ENCODE assay signal across 1 cellular context in the genomic region with DNA sequence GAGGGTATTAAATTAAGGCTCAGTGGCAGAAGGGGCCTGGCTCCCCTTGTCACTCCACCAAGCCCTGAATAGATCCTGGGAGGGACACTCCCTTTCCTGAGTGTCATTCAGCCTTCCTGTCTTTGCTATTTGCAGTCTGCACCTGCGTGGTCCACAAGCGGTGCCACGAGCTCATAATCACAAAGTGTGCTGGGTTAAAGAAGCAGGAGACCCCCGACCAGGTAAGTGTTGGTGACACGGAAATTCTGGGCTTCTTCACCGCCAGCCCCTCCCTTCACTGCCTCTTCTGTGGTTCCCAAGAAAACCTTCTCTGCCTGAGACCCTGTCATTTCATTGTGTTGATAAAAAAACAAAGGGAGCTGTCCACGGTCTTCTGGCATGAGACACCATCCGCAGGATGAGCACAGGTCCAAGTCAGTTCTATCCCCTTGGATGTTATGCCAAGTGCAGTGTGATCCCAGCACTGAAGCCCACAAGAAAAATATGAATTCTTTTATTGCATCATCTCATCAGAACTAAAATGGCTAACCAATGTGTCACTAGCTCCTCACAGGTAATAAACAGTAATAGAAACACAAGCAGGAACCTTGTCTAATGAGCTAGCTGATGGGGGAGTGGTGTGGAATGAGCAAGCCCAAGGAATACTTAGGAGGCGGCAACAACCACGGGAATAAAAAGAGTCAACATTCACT.
TF ChIP-seq lines count a peak whose summit lies in the region.

No MANE protein-coding gene starts in this region.

TF ChIP-seq in GM23338, 12 proteins besides CTCF, POLR2A, EP300 and RAD21 (continued from another document):
- TF ChIP-seq, protein P1, sequence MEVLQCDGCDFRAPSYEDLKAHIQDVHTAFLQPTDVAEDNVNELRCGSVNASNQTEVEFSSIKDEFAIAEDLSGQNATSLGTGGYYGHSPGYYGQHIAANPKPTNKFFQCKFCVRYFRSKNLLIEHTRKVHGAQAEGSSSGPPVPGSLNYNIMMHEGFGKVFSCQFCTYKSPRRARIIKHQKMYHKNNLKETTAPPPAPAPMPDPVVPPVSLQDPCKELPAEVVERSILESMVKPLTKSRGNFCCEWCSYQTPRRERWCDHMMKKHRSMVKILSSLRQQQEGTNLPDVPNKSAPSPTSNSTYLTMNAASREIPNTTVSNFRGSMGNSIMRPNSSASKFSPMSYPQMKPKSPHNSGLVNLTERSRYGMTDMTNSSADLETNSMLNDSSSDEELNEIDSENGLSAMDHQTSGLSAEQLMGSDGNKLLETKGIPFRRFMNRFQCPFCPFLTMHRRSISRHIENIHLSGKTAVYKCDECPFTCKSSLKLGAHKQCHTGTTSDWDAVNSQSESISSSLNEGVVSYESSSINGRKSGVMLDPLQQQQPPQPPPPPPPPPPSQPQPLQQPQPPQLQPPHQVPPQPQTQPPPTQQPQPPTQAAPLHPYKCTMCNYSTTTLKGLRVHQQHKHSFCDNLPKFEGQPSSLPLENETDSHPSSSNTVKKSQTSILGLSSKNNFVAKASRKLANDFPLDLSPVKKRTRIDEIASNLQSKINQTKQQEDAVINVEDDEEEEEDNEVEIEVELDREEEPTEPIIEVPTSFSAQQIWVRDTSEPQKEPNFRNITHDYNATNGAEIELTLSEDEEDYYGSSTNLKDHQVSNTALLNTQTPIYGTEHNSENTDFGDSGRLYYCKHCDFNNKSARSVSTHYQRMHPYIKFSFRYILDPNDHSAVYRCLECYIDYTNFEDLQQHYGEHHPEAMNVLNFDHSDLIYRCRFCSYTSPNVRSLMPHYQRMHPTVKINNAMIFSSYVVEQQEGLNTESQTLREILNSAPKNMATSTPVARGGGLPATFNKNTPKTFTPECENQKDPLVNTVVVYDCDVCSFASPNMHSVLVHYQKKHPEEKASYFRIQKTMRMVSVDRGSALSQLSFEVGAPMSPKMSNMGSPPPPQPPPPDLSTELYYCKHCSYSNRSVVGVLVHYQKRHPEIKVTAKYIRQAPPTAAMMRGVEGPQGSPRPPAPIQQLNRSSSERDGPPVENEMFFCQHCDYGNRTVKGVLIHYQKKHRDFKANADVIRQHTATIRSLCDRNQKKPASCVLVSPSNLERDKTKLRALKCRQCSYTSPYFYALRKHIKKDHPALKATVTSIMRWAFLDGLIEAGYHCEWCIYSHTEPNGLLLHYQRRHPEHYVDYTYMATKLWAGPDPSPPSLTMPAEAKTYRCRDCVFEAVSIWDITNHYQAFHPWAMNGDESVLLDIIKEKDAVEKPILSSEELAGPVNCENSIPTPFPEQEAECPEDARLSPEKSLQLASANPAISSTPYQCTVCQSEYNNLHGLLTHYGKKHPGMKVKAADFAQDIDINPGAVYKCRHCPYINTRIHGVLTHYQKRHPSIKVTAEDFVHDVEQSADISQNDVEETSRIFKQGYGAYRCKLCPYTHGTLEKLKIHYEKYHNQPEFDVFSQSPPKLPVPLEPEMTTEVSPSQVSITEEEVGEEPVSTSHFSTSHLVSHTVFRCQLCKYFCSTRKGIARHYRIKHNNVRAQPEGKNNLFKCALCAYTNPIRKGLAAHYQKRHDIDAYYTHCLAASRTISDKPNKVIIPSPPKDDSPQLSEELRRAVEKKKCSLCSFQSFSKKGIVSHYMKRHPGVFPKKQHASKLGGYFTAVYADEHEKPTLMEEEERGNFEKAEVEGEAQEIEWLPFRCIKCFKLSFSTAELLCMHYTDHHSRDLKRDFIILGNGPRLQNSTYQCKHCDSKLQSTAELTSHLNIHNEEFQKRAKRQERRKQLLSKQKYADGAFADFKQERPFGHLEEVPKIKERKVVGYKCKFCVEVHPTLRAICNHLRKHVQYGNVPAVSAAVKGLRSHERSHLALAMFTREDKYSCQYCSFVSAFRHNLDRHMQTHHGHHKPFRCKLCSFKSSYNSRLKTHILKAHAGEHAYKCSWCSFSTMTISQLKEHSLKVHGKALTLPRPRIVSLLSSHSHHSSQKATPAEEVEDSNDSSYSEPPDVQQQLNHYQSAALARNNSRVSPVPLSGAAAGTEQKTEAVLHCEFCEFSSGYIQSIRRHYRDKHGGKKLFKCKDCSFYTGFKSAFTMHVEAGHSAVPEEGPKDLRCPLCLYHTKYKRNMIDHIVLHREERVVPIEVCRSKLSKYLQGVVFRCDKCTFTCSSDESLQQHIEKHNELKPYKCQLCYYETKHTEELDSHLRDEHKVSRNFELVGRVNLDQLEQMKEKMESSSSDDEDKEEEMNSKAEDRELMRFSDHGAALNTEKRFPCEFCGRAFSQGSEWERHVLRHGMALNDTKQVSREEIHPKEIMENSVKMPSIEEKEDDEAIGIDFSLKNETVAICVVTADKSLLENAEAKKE (CRISPR knock-in tag; IDR thresholded peaks at IDR 0.05), result no peak
